Comparison of ENCODE assay signal across 11 cellular contexts in the genomic region with DNA sequence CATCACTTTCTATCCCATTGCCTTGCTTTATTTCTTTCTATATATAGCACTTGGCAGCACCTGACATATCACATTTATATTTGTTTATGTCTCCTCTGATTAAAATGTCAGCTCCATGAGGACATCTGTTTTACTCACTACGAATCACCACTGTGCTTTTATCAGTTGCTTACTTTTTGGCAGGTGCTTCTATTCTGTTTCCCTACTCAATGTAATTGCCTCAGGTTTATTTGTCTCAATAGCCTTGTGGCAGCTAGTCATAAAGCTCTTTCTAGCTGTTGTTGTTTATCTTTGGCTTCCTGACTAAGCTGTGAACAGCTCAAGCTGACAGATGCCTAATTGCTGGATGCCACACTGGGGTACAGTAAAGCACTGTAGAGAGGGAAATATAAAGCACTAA.
DNase-seq lines count a peak whose midpoint lies in the region; ATAC-seq and FAIRE-seq lines count a peak whose summit lies in the region.
"Had no signal": no experiment of that assay in that cellular context is flagged by ENCODE, and none has a peak within 500 bp of the region (broad histone marks: within the 10 kb centered on the region; RNA-seq: fewer than 3 reads in every experiment).

No MANE protein-coding gene starts in this region.

- no peak overlapping the region for H3K27ac ChIP-seq in epithelial cell of prostate
- H3K27ac ChIP-seq: C4-2B had no signal

- no peak for ATAC-seq in HG03571 (IDR thresholded peaks at IDR 0.05; ENCODE audit: unreplicated experiment)
- ATAC-seq in GM21423 (IDR thresholded peaks at IDR 0.05; ENCODE audit: unreplicated experiment): no peak
- no peak for ATAC-seq in HG03565 (IDR thresholded peaks at IDR 0.05; ENCODE audit: unreplicated experiment)

- peak; percentile 56 for DNase-seq in D341Med (ENCODE audit: low spot score)
- DNase-seq in LoVo (ENCODE audit: low spot score): peak; percentile 5
- peak; percentile 17 for DNase-seq in NCI-H510A (lab: John Stamatoyannopoulos, UW)
- DNase-seq in epithelial cell of prostate (ENCODE audit: low read depth, low spot score): peak; percentile 27
- DNase-seq in urothelium cell line (ENCODE audit: low spot score): no peak
- DNase-seq: activated B cell treated with CpG ODN at 0.5 μM for 24 hours, small intestine had no signal

- no peak for FAIRE-seq in urothelium cell line (lab: Jason Lieb, UNC)
